In genomic region chr16:29943846-29944669, GRCh38 we compare ENCODE assay signal across 9 cellular contexts. TPM values are rescaled to one million over a fixed set of nuclear protein-coding genes. Genes with fewer than 3 reads are reported as not detected.
DNase-seq lines count a peak whose midpoint lies in the region; ATAC-seq and FAIRE-seq lines count a peak whose summit lies in the region.
"Had no signal": no experiment of that assay in that cellular context is flagged by ENCODE, and none has a peak within 500 bp of the region (broad histone marks: within the 10 kb centered on the region; RNA-seq: fewer than 3 reads in every experiment).

No MANE protein-coding gene starts in this region.

- no peaks in the 10 kb centered on the region for H3K27me3 Mint-ChIP-seq in activated naive CD4-positive, alpha-beta T cell treated with anti-CD3 and anti-CD28 coated beads for 36 hours (ENCODE audit: low read depth)

- DNase-seq in HS-27A (ENCODE audit: low read depth) (peak; percentile 94), SJSA1 (ENCODE audit: low read depth in 1 of 2, low spot score in 2 of 2) (peak; percentile 93 to 97), glomerular visceral epithelial cell (ENCODE audit: extremely low spot score) (peak; percentile 95)
- DNase-seq in activated naive CD4-positive, alpha-beta T cell treated with anti-CD3 and anti-CD28 coated beads for 36 hours = no peak

- no peaks in the 10 kb centered on the region for H3K27me3 ChIP-seq in SJSA1 (replicated peaks)
- H3K27me3 ChIP-seq in skeletal muscle satellite cell (ENCODE audit: control insufficient read depth, insufficient read depth, low read length) = no peaks in the 10 kb centered on the region

- ATAC-seq in GM18498 (IDR thresholded peaks at IDR 0.05; ENCODE audit: unreplicated experiment) (no peak), HG02763 (IDR thresholded peaks at IDR 0.05; ENCODE audit: unreplicated experiment) (no peak)

- peaks cover 3% of the 10 kb centered on the region; the same call in 1 of the 2 replicates for H3K9me3 ChIP-seq in SJSA1 (replicated peaks)
- no peaks in the 10 kb centered on the region for H3K9me3 ChIP-seq in skeletal muscle satellite cell (replicated peaks; ENCODE audit: low read length)

- no peak overlapping the region for H3K4me3 Mint-ChIP-seq in activated naive CD4-positive, alpha-beta T cell treated with anti-CD3 and anti-CD28 coated beads for 36 hours

- H3K36me3 ChIP-seq in SJSA1 (no peaks in the 10 kb centered on the region), skeletal muscle satellite cell (ENCODE audit: insufficient read depth, low read length) (no peaks in the 10 kb centered on the region)

- H3K4me3 ChIP-seq in SJSA1 = no peak overlapping the region
- peak overlapping the region; percentile 50 for H3K4me3 ChIP-seq in skeletal muscle satellite cell (ENCODE audit: low read length)

- no peaks in the 10 kb centered on the region for H3K36me3 Mint-ChIP-seq in activated naive CD4-positive, alpha-beta T cell treated with anti-CD3 and anti-CD28 coated beads for 36 hours (ENCODE audit: low read depth)

- H3K4me1 Mint-ChIP-seq in activated naive CD4-positive, alpha-beta T cell treated with anti-CD3 and anti-CD28 coated beads for 36 hours (ENCODE audit: low read depth) = peaks cover 4% of the 10 kb centered on the region

- intact Hi-C loops in activated naive CD4-positive, alpha-beta T cell treated with anti-CD3 and anti-CD28 coated beads for 36 hours (cut with micrococcal nuclease) = no loop called here

- no peak overlapping the region for H3K27ac Mint-ChIP-seq in activated naive CD4-positive, alpha-beta T cell treated with anti-CD3 and anti-CD28 coated beads for 36 hours

- H3K4me1 ChIP-seq in SJSA1 (replicated peaks) (peaks cover 22% of the 10 kb centered on the region), skeletal muscle satellite cell (ENCODE audit: control insufficient read depth, insufficient read depth, low read length) (peaks cover 17% of the 10 kb centered on the region)

- peak overlapping the region; percentile 76 for H3K27ac ChIP-seq in SJSA1

- H3K4me2 ChIP-seq in skeletal muscle satellite cell (ENCODE audit: low read length) = peak overlapping the region; percentile 77

- no peaks in the 10 kb centered on the region for H3K9me3 Mint-ChIP-seq in activated naive CD4-positive, alpha-beta T cell treated with anti-CD3 and anti-CD28 coated beads for 36 hours

- peak overlapping the region; percentile 61 for H3K9ac ChIP-seq in skeletal muscle satellite cell (ENCODE audit: low read depth, low read length)

- CTCF ChIA-PET in activated naive CD4-positive, alpha-beta T cell treated with anti-CD3 and anti-CD28 coated beads for 36 hours (lab: Charles Lee) = interaction anchor here (0.6 to 1.9 kb wide), 4 partner anchors 10 to 253 kb away, joined by 3 to 4 read pairs (median 4); no protein-coding TSS in a partner anchor

- peak; percentile 97 for FAIRE-seq in A204.1 (lab: Jason Lieb, UNC)
- FAIRE-seq: colon had no signal

RNA-seq across cellular contexts. Expression of gene TMEM219, which starts 17.8 kb away (rescaled TPM):
- total RNA-seq in SJSA1 (2014; rRNA removed; shearing (Covaris generic)) = 86.2 and 143 TPM in 2 replicates
- total RNA-seq in skeletal muscle satellite cell (2012; rRNA removed) = 61.6 and 63.6 TPM in 2 replicates
- 10 to 100 TPM; 31.9 to 35.5 TPM for total RNA-seq in activated naive CD4-positive, alpha-beta T cell treated with anti-CD3 and anti-CD28 coated beads for 36 hours

RNA-seq across cellular contexts. Expression of gene KCTD13, which starts 18.0 kb away (rescaled TPM):
- total RNA-seq in SJSA1 (2014; rRNA removed; shearing (Covaris generic)) = 10.2 and 43.8 TPM in 2 replicates
- 11.4 and 14.4 TPM in 2 replicates for total RNA-seq in skeletal muscle satellite cell (2012; rRNA removed)
- total RNA-seq in activated naive CD4-positive, alpha-beta T cell treated with anti-CD3 and anti-CD28 coated beads for 36 hours = 10 to 100 TPM; 25.8 to 29.4 TPM

RNA-seq across cellular contexts. Expression of gene TAOK2, which starts 29.6 kb away (rescaled TPM):
- 55.7 and 65.8 TPM in 2 replicates for total RNA-seq in SJSA1 (2014; rRNA removed; shearing (Covaris generic))
- 46.4 and 48.5 TPM in 2 replicates for total RNA-seq in skeletal muscle satellite cell (2012; rRNA removed)
- total RNA-seq in activated naive CD4-positive, alpha-beta T cell treated with anti-CD3 and anti-CD28 coated beads for 36 hours = 10 to 100 TPM; 20.9 to 21.6 TPM

RNA-seq across cellular contexts. Expression of gene ASPHD1, which starts 43.8 kb away (rescaled TPM):
- total RNA-seq in SJSA1 (2014; rRNA removed; shearing (Covaris generic)) = 3.7 and 8.8 TPM in 2 replicates
- total RNA-seq in skeletal muscle satellite cell (2012; rRNA removed) = 11.4 and 11.7 TPM in 2 replicates
- total RNA-seq in activated naive CD4-positive, alpha-beta T cell treated with anti-CD3 and anti-CD28 coated beads for 36 hours = 1 to 10 TPM; 1.3 to 1.7 TPM

RNA-seq across cellular contexts. Expression of gene SEZ6L2, which starts 44.7 kb away (rescaled TPM):
- 13.2 and 13.8 TPM in 2 replicates for total RNA-seq in SJSA1 (2014; rRNA removed; shearing (Covaris generic))
- total RNA-seq in skeletal muscle satellite cell (2012; rRNA removed) = 2.8 and 3.1 TPM in 2 replicates
- total RNA-seq in activated naive CD4-positive, alpha-beta T cell treated with anti-CD3 and anti-CD28 coated beads for 36 hours = under 1 TPM; 0.30 to 0.31 TPM
